In the genomic region with DNA sequence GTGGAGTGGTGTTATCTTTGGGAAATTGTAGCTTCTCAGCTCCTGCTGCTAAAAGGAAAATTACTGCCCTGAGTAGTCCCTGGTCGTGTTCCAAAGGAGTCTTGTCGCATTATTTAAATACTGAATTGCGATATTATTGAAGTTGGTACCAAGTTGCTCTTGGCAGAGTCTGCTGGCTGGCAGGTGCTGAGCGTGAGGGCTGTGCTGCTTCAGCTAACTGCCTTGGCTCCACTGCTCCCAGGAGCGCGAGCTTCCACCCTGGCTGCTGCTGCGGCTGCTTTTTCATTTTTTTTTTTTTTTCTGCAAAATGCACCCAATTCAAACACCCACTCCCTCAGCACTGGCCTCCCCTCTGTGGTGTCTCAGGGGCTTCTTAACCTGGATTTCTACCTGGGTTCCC, we compare ENCODE assay signal across 1 cellular context.
TF ChIP-seq lines count a peak whose summit lies in the region.

No MANE protein-coding gene starts in this region.

TF ChIP-seq in H1, 55 proteins besides CTCF, POLR2A, EP300 and RAD21 (continued from another document):
- TF ChIP-seq SIX5 (IDR thresholded peaks at IDR 0.05; ENCODE audit: low read depth, low read length) = no peak
